Comparison of ENCODE assay signal across 2 cellular contexts in genomic region chr9:78763424-78763823, GRCh38.
TF ChIP-seq lines count a peak whose summit lies in the region.

No MANE protein-coding gene starts in this region.

TF ChIP-seq in A549, 52 proteins besides CTCF, POLR2A, EP300 and RAD21 (continued from another document):
- TF ChIP-seq NFE2L2 (conservative IDR thresholded peaks at IDR 0.05; ENCODE audit: low read length) (no peak), BHLHE40 (IDR thresholded peaks at IDR 0.05; ENCODE audit: low read depth, low read length) (no peak), GATA3 (IDR thresholded peaks at IDR 0.05; ENCODE audit: borderline replicate concordance) (no peak), NR3C1 (IDR thresholded peaks at IDR 0.05) (no peak), JUNB (IDR thresholded peaks at IDR 0.05) (no peak)

TF ChIP-seq in WTC11, 78 proteins besides CTCF, POLR2A, EP300 and RAD21:
- TF ChIP-seq, protein P1, sequence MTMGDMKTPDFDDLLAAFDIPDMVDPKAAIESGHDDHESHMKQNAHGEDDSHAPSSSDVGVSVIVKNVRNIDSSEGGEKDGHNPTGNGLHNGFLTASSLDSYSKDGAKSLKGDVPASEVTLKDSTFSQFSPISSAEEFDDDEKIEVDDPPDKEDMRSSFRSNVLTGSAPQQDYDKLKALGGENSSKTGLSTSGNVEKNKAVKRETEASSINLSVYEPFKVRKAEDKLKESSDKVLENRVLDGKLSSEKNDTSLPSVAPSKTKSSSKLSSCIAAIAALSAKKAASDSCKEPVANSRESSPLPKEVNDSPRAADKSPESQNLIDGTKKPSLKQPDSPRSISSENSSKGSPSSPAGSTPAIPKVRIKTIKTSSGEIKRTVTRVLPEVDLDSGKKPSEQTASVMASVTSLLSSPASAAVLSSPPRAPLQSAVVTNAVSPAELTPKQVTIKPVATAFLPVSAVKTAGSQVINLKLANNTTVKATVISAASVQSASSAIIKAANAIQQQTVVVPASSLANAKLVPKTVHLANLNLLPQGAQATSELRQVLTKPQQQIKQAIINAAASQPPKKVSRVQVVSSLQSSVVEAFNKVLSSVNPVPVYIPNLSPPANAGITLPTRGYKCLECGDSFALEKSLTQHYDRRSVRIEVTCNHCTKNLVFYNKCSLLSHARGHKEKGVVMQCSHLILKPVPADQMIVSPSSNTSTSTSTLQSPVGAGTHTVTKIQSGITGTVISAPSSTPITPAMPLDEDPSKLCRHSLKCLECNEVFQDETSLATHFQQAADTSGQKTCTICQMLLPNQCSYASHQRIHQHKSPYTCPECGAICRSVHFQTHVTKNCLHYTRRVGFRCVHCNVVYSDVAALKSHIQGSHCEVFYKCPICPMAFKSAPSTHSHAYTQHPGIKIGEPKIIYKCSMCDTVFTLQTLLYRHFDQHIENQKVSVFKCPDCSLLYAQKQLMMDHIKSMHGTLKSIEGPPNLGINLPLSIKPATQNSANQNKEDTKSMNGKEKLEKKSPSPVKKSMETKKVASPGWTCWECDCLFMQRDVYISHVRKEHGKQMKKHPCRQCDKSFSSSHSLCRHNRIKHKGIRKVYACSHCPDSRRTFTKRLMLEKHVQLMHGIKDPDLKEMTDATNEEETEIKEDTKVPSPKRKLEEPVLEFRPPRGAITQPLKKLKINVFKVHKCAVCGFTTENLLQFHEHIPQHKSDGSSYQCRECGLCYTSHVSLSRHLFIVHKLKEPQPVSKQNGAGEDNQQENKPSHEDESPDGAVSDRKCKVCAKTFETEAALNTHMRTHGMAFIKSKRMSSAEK (CRISPR knock-in tag; IDR thresholded peaks at IDR 0.05; ENCODE audit: borderline replicate concordance): no peak
- TF ChIP-seq, protein P2, sequence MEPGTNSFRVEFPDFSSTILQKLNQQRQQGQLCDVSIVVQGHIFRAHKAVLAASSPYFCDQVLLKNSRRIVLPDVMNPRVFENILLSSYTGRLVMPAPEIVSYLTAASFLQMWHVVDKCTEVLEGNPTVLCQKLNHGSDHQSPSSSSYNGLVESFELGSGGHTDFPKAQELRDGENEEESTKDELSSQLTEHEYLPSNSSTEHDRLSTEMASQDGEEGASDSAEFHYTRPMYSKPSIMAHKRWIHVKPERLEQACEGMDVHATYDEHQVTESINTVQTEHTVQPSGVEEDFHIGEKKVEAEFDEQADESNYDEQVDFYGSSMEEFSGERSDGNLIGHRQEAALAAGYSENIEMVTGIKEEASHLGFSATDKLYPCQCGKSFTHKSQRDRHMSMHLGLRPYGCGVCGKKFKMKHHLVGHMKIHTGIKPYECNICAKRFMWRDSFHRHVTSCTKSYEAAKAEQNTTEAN (CRISPR knock-in tag; IDR thresholded peaks at IDR 0.05): no peak
- TF ChIP-seq JUN (CRISPR knock-in tag; IDR thresholded peaks at IDR 0.05): no peak
- no peak for TF ChIP-seq PRRX2 (CRISPR knock-in tag; IDR thresholded peaks at IDR 0.05)
- no peak for TF ChIP-seq SMAD3 (CRISPR knock-in tag; IDR thresholded peaks at IDR 0.05; ENCODE audit: borderline replicate concordance)
- TF ChIP-seq KAT7 (CRISPR knock-in tag; IDR thresholded peaks at IDR 0.05; ENCODE audit: borderline replicate concordance): no peak
- TF ChIP-seq GABPB1 (CRISPR knock-in tag; IDR thresholded peaks at IDR 0.05): no peak
- no peak for TF ChIP-seq GRHL2 (CRISPR knock-in tag; IDR thresholded peaks at IDR 0.05; ENCODE audit: insufficient replicate concordance, severe bottlenecking)
- TF ChIP-seq, protein P3, sequence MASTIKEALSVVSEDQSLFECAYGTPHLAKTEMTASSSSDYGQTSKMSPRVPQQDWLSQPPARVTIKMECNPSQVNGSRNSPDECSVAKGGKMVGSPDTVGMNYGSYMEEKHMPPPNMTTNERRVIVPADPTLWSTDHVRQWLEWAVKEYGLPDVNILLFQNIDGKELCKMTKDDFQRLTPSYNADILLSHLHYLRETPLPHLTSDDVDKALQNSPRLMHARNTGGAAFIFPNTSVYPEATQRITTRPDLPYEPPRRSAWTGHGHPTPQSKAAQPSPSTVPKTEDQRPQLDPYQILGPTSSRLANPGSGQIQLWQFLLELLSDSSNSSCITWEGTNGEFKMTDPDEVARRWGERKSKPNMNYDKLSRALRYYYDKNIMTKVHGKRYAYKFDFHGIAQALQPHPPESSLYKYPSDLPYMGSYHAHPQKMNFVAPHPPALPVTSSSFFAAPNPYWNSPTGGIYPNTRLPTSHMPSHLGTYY (CRISPR knock-in tag; IDR thresholded peaks at IDR 0.05): no peak
- TF ChIP-seq ESRRA (CRISPR knock-in tag; IDR thresholded peaks at IDR 0.05; ENCODE audit: borderline replicate concordance): no peak
